In genomic region chr4:1854752-1855151, GRCh38 we compare ENCODE assay signal across 9 cellular contexts. TPM values are rescaled to one million over a fixed set of nuclear protein-coding genes. Genes with fewer than 3 reads are reported as not detected.
A peak's percentile ranks its signal among the peaks of the same experiment; 100 is the strongest.
DNase-seq lines count a peak whose midpoint lies in the region; ATAC-seq, FAIRE-seq and TF ChIP-seq lines count a peak whose summit lies in the region.
"Had no signal": no experiment of that assay in that cellular context is flagged by ENCODE, and none has a peak within 500 bp of the region (broad histone marks: within the 10 kb centered on the region; RNA-seq: fewer than 3 reads in every experiment).

No MANE protein-coding gene starts in this region.

- H3K27ac ChIP-seq in right lobe of liver: no peak overlapping the region
- peak overlapping the region; percentile 89 to 93 (median 92) for H3K27ac ChIP-seq in transverse colon

- peak overlapping the region; percentile 85 to 91 (median 90) for H3K4me3 ChIP-seq in right lobe of liver
- peak overlapping the region; percentile 61 to 96 (median 90) for H3K4me3 ChIP-seq in transverse colon

- H3K4me1 ChIP-seq in right lobe of liver (peaks cover 0 to 16% (median 4%) of the 10 kb centered on the region in 4 donors), transverse colon (peaks cover 25 to 67% (median 46%) of the 10 kb centered on the region in 4 donors)

- CTCF ChIA-PET in activated naive CD4-positive, alpha-beta T cell treated with anti-CD3 and anti-CD28 coated beads for 36 hours (lab: Charles Lee): interaction anchor here (0.6 to 4.5 kb wide), 7 partner anchors 44 to 499 kb away, joined by 3 to 27 read pairs (median 4); no protein-coding TSS in a partner anchor

- peaks cover 8% of the 10 kb centered on the region for H3K36me3 Mint-ChIP-seq in activated naive CD4-positive, alpha-beta T cell treated with anti-CD3 and anti-CD28 coated beads for 36 hours (ENCODE audit: low read depth)
- H3K36me3 Mint-ChIP-seq in activated naive CD8-positive, alpha-beta T cell treated with anti-CD3 and anti-CD28 coated beads, Interleukin-2, amount 50 U/mL, for 24 hours (ENCODE audit: low read depth): peaks cover 13% of the 10 kb centered on the region

- DNase-seq in activated naive CD4-positive, alpha-beta T cell treated with anti-CD3 and anti-CD28 coated beads for 36 hours: no peak
- no peak for DNase-seq in activated naive CD4-positive, alpha-beta T cell (lab: John Stamatoyannopoulos, UW)
- no peak for DNase-seq in activated naive CD8-positive, alpha-beta T cell treated with anti-CD3 and anti-CD28 coated beads, Interleukin-2, amount 50 U/mL, for 24 hours
- no peak for DNase-seq in right lobe of liver
- no peak for DNase-seq in transverse colon
- DNase-seq in HK-2 (ENCODE audit: unreplicated experiment): no peak
- no peak for DNase-seq in H54 (ENCODE audit: insufficient read length, low spot score)
- DNase-seq: hippocampal formation had no signal

- WGBS in right lobe of liver (ENCODE audit: insufficient coverage, low coverage, low lambda C conversion rate, missing lambda C conversion rate): 15% methylated on average over 1 of the region's 1 CpG
- 13 to 48% methylated on average over 1 of the region's 1 CpG for WGBS in transverse colon (ENCODE audit: low coverage in 1 of 2), 2 donors

- TF ChIP-seq EP300 in transverse colon (IDR thresholded peaks at IDR 0.05; ENCODE audit: low read depth): no peak

- in situ Hi-C loops in transverse colon (cut with MboI; ENCODE audit: low pct_ligation_motif_present in 1 of 4, low pct_unique_long_range_greater_than_20kb in 1 of 4, low sequenced_read_pairs in 3 of 4): no loop called here

- no peak for FAIRE-seq in H54 (lab: Jason Lieb, UNC)

- peaks cover 47% of the 10 kb centered on the region for H3K4me1 Mint-ChIP-seq in activated naive CD4-positive, alpha-beta T cell treated with anti-CD3 and anti-CD28 coated beads for 36 hours (ENCODE audit: low read depth)
- H3K4me1 Mint-ChIP-seq in activated naive CD8-positive, alpha-beta T cell treated with anti-CD3 and anti-CD28 coated beads, Interleukin-2, amount 50 U/mL, for 24 hours: peaks cover 44% of the 10 kb centered on the region

- H3K27me3 Mint-ChIP-seq in activated naive CD4-positive, alpha-beta T cell treated with anti-CD3 and anti-CD28 coated beads for 36 hours (ENCODE audit: low read depth): no peaks in the 10 kb centered on the region
- no peaks in the 10 kb centered on the region for H3K27me3 Mint-ChIP-seq in activated naive CD8-positive, alpha-beta T cell treated with anti-CD3 and anti-CD28 coated beads, Interleukin-2, amount 50 U/mL, for 24 hours

- ATAC-seq in activated naive CD8-positive, alpha-beta T cell treated with anti-CD3 and anti-CD28 coated beads, Interleukin-2, amount 50 U/mL, for 24 hours: no peak
- ATAC-seq in right lobe of liver (no peak), HG03521 (IDR thresholded peaks at IDR 0.05; ENCODE audit: unreplicated experiment) (no peak)

- TF ChIP-seq CTCF in right lobe of liver (IDR thresholded peaks at IDR 0.05): no peak
- no peak for TF ChIP-seq CTCF in transverse colon (IDR thresholded peaks at IDR 0.05)

- no peaks in the 10 kb centered on the region for H3K9me3 ChIP-seq in right lobe of liver
- H3K9me3 ChIP-seq in transverse colon: no peaks in the 10 kb centered on the region

- H3K27me3 ChIP-seq in right lobe of liver: no peaks in the 10 kb centered on the region
- H3K27me3 ChIP-seq in transverse colon: no peaks in the 10 kb centered on the region

- no peaks in the 10 kb centered on the region for H3K9me3 Mint-ChIP-seq in activated naive CD4-positive, alpha-beta T cell treated with anti-CD3 and anti-CD28 coated beads for 36 hours
- H3K9me3 Mint-ChIP-seq in activated naive CD8-positive, alpha-beta T cell treated with anti-CD3 and anti-CD28 coated beads, Interleukin-2, amount 50 U/mL, for 24 hours: no peaks in the 10 kb centered on the region

- H3K36me3 ChIP-seq in right lobe of liver (no peaks in the 10 kb centered on the region), transverse colon (no peaks in the 10 kb centered on the region)

- peak overlapping the region; percentile 79 for H3K4me3 Mint-ChIP-seq in activated naive CD4-positive, alpha-beta T cell treated with anti-CD3 and anti-CD28 coated beads for 36 hours
- peak overlapping the region; percentile 85 for H3K4me3 Mint-ChIP-seq in activated naive CD8-positive, alpha-beta T cell treated with anti-CD3 and anti-CD28 coated beads, Interleukin-2, amount 50 U/mL, for 24 hours

- H3K27ac Mint-ChIP-seq in activated naive CD4-positive, alpha-beta T cell treated with anti-CD3 and anti-CD28 coated beads for 36 hours: no peak overlapping the region
- H3K27ac Mint-ChIP-seq in activated naive CD8-positive, alpha-beta T cell treated with anti-CD3 and anti-CD28 coated beads, Interleukin-2, amount 50 U/mL, for 24 hours: peak overlapping the region; percentile 54

- intact Hi-C loops in activated naive CD4-positive, alpha-beta T cell treated with anti-CD3 and anti-CD28 coated beads for 36 hours (cut with micrococcal nuclease): loop anchor here (5.0 kb wide), 2 partner anchors 563 to 607 kb away; partner anchors contain the start of genes CFAP99, CTBP1 and ZFYVE28
- intact Hi-C loops in right lobe of liver (cut with DNase I): no loop called here
- intact Hi-C loops in transverse colon (cut with DNase I; ENCODE audit: low total_unique reads): loop anchor here (10.0 kb wide), 1 partner anchor 50 kb away; no protein-coding TSS in a partner anchor

- TF ChIP-seq POLR2A in right lobe of liver (IDR thresholded peaks at IDR 0.05): no peak
- no peak for TF ChIP-seq POLR2A in transverse colon (IDR thresholded peaks at IDR 0.05)
- no peak for TF ChIP-seq POLR2A in H54 (IDR thresholded peaks at IDR 0.05; ENCODE audit: low read depth, low read length)

RNA-seq across cellular contexts. Expression of gene LETM1, which starts 1.2 kb away (rescaled TPM):
- 10 to 100 TPM; 36.3 to 40.5 TPM for total RNA-seq in activated naive CD4-positive, alpha-beta T cell treated with anti-CD3 and anti-CD28 coated beads for 36 hours
- total RNA-seq in right lobe of liver: 10 to 100 TPM; 18.1 to 31.0 (median 25.6) TPM
- 100 to 1,000 TPM; 173 to 469 (median 243) TPM for total RNA-seq in transverse colon

RNA-seq across cellular contexts. Expression of gene NSD2, which starts 16.4 kb away (rescaled TPM):
- total RNA-seq in activated naive CD4-positive, alpha-beta T cell treated with anti-CD3 and anti-CD28 coated beads for 36 hours: 100 to 1,000 TPM; 246 to 250 TPM
- 10 to 100 TPM; 11.4 to 19.4 (median 14.0) TPM for total RNA-seq in right lobe of liver
- 100 to 1,000 TPM in 3 of 4 donors, 10 to 100 TPM in 1; 78.4 to 591 (median 158) TPM for total RNA-seq in transverse colon

Comparison
In these comparisons a context has a peak if more than half of its experiments do, and no peak if none do; other contexts are left out.
1. H3K27ac ChIP-seq: peak in transverse colon (4 of 4); none in right lobe of liver (0 of 3).
2. RNA of gene LETM1, which starts 1.2 kb away (total RNA-seq): 173 to 469 TPM in transverse colon; 36.3 to 40.5 TPM in activated naive CD4-positive, alpha-beta T cell treated with anti-CD3 and anti-CD28 coated beads for 36 hours and 18.1 to 31.0 TPM in right lobe of liver; every median in the first group is over 4 times any median in the second.
3. intact Hi-C loops: an anchor here in activated naive CD4-positive, alpha-beta T cell treated with anti-CD3 and anti-CD28 coated beads for 36 hours (5.0 kb wide) and transverse colon (10.0 kb wide); none called in right lobe of liver.